Comparison of ENCODE assay signal across 12 cellular contexts in genomic region chr22:46107753-46108563, GRCh38. TPM values are rescaled to one million over a fixed set of nuclear protein-coding genes. Genes with fewer than 3 reads are reported as not detected.
A peak's percentile ranks its signal among the peaks of the same experiment; 100 is the strongest.
DNase-seq lines count a peak whose midpoint lies in the region; ATAC-seq, FAIRE-seq and TF ChIP-seq lines count a peak whose summit lies in the region.
"Had no signal": no experiment of that assay in that cellular context is flagged by ENCODE, and none has a peak within 500 bp of the region (broad histone marks: within the 10 kb centered on the region; RNA-seq: fewer than 3 reads in every experiment).

No MANE protein-coding gene starts in this region.

- no peak overlapping the region for H3K4me3 ChIP-seq in RWPE2 (ENCODE audit: severe bottlenecking)
- H3K4me3 ChIP-seq in esophagus squamous epithelium: no peak overlapping the region
- H3K4me3 ChIP-seq in upper lobe of right lung: no peak overlapping the region

- CTCF ChIA-PET in activated CD8-positive, alpha-beta memory T cell treated with anti-CD3 and anti-CD28 coated beads, Interleukin-2, amount 10 ng/mL, durations not matched to agents 7 days and 5 days (lab: Charles Lee): no interaction called here

- H3K27ac ChIP-seq in RWPE2 (ENCODE audit: poor library complexity, severe bottlenecking): peak overlapping the region; percentile 92
- peak overlapping the region; percentile 87 to 94 (median 92) for H3K27ac ChIP-seq in esophagus squamous epithelium
- peak overlapping the region; percentile 80 for H3K27ac ChIP-seq in upper lobe of right lung

- H3K36me3 ChIP-seq in RWPE2 (ENCODE audit: low read depth) (peaks cover 91% of the 10 kb centered on the region), esophagus squamous epithelium (peaks cover 11 to 82% (median 23%) of the 10 kb centered on the region in 3 donors), upper lobe of right lung (peaks cover 66% of the 10 kb centered on the region)

- DNase-seq in RWPE2 (ENCODE audit: low spot score) (no peak), esophagus squamous epithelium (lab: John Stamatoyannopoulos, UW) (no peak), myocyte (ENCODE audit: low read depth) (peak; percentile 26), upper lobe of right lung (no peak), D721Med (ENCODE audit: insufficient read length, low spot score) (no peak), HCEC 1CT (no peak)
- DNase-seq in activated CD8-positive, alpha-beta memory T cell treated with anti-CD3 and anti-CD28 coated beads, Interleukin-2, amount 10 ng/mL, durations not matched to agents 7 days and 5 days: no peak
- DNase-seq: activated T-cell treated with anti-CD3 and anti-CD28 coated beads, Interleukin-2, amount 50 U/mL, for 48 hours; cerebellar nuclear complex; KBM-7; stimulated activated CD4-positive, alpha-beta T cell treated with anti-CD3 and anti-CD28 coated beads, Interleukin-2, amount 100 ng/mL, for 24 hours had no signal

- peak in 1 of 4 donors; percentile 1 for TF ChIP-seq POLR2A in esophagus squamous epithelium (IDR thresholded peaks at IDR 0.05)

- 23 to 44% methylated on average over 4 to 6 of the region's 22 CpGs for WGBS in esophagus squamous epithelium, 2 donors

- H3K27ac Mint-ChIP-seq in activated CD8-positive, alpha-beta memory T cell treated with anti-CD3 and anti-CD28 coated beads, Interleukin-2, amount 10 ng/mL, durations not matched to agents 7 days and 5 days: no peak overlapping the region
- H3K27ac Mint-ChIP-seq: natural killer cell treated with Interleukin-12 subunit alpha and Interleukin-12 subunit beta and Interleukin-15 and Interleukin-18, amount 100 ng/mL, for 72 hours had no signal

- H3K9me3 Mint-ChIP-seq in activated CD8-positive, alpha-beta memory T cell treated with anti-CD3 and anti-CD28 coated beads, Interleukin-2, amount 10 ng/mL, durations not matched to agents 7 days and 5 days (ENCODE audit: low read depth): no peaks in the 10 kb centered on the region
- H3K9me3 Mint-ChIP-seq: natural killer cell treated with Interleukin-12 subunit alpha and Interleukin-12 subunit beta and Interleukin-15 and Interleukin-18, amount 100 ng/mL, for 72 hours had no signal

- ATAC-seq in RWPE2 (ENCODE audit: low read depth) (no peak), upper lobe of right lung (no peak)
- no peak for ATAC-seq in activated CD8-positive, alpha-beta memory T cell treated with anti-CD3 and anti-CD28 coated beads, Interleukin-2, amount 10 ng/mL, durations not matched to agents 7 days and 5 days
- ATAC-seq: natural killer cell treated with Interleukin-12 subunit alpha and Interleukin-12 subunit beta and Interleukin-15 and Interleukin-18, amount 100 ng/mL, for 72 hours had no signal

- no peaks in the 10 kb centered on the region for H3K36me3 Mint-ChIP-seq in activated CD8-positive, alpha-beta memory T cell treated with anti-CD3 and anti-CD28 coated beads, Interleukin-2, amount 10 ng/mL, durations not matched to agents 7 days and 5 days
- H3K36me3 Mint-ChIP-seq: natural killer cell treated with Interleukin-12 subunit alpha and Interleukin-12 subunit beta and Interleukin-15 and Interleukin-18, amount 100 ng/mL, for 72 hours had no signal

- TF ChIP-seq CTCF in RWPE2 (IDR thresholded peaks at IDR 0.05; ENCODE audit: poor library complexity, severe bottlenecking) (no peak), esophagus squamous epithelium (IDR thresholded peaks at IDR 0.05) (no peak), upper lobe of right lung (IDR thresholded peaks at IDR 0.05) (no peak), D721Med (IDR thresholded peaks at IDR 0.05; ENCODE audit: insufficient read depth, missing control alignments) (no peak)

- H3K4me3 Mint-ChIP-seq in activated CD8-positive, alpha-beta memory T cell treated with anti-CD3 and anti-CD28 coated beads, Interleukin-2, amount 10 ng/mL, durations not matched to agents 7 days and 5 days: no peak overlapping the region
- H3K4me3 Mint-ChIP-seq: natural killer cell treated with Interleukin-12 subunit alpha and Interleukin-12 subunit beta and Interleukin-15 and Interleukin-18, amount 100 ng/mL, for 72 hours had no signal

- no peaks in the 10 kb centered on the region for H3K4me1 Mint-ChIP-seq in activated CD8-positive, alpha-beta memory T cell treated with anti-CD3 and anti-CD28 coated beads, Interleukin-2, amount 10 ng/mL, durations not matched to agents 7 days and 5 days

- no peak for FAIRE-seq in D721Med (lab: Jason Lieb, UNC)

- no peaks in the 10 kb centered on the region for H3K27me3 ChIP-seq in RWPE2 (ENCODE audit: insufficient read depth, poor library complexity, severe bottlenecking)
- H3K27me3 ChIP-seq in esophagus squamous epithelium: no peaks in the 10 kb centered on the region
- no peaks in the 10 kb centered on the region for H3K27me3 ChIP-seq in upper lobe of right lung

- H3K27me3 Mint-ChIP-seq in activated CD8-positive, alpha-beta memory T cell treated with anti-CD3 and anti-CD28 coated beads, Interleukin-2, amount 10 ng/mL, durations not matched to agents 7 days and 5 days: no peaks in the 10 kb centered on the region
- H3K27me3 Mint-ChIP-seq: natural killer cell treated with Interleukin-12 subunit alpha and Interleukin-12 subunit beta and Interleukin-15 and Interleukin-18, amount 100 ng/mL, for 72 hours had no signal

- peaks cover 38% of the 10 kb centered on the region for H3K4me1 ChIP-seq in RWPE2 (ENCODE audit: insufficient read depth, poor library complexity, severe bottlenecking)
- H3K4me1 ChIP-seq in esophagus squamous epithelium: peaks cover 81 to 100% (median 97%) of the 10 kb centered on the region in 3 donors
- H3K4me1 ChIP-seq in upper lobe of right lung: peaks cover 78% of the 10 kb centered on the region

- intact Hi-C loops in esophagus squamous epithelium (cut with DNase I) (no loop called here), upper lobe of right lung (cut with DNase I) (no loop called here)

- H3K9me3 ChIP-seq in RWPE2 (ENCODE audit: severe bottlenecking) (no peaks in the 10 kb centered on the region), esophagus squamous epithelium (no peaks in the 10 kb centered on the region), upper lobe of right lung (no peaks in the 10 kb centered on the region)

RNA-seq across cellular contexts. Expression of gene PPARA, which starts 42.4 kb away (rescaled TPM):
- total RNA-seq in esophagus squamous epithelium (10 to 100 TPM in 2 of 4 donors, 1 to 10 TPM in 2; 7.7 to 18.5 (median 10.1) TPM), myocyte (17.5 and 26.3 TPM in 2 replicates), upper lobe of right lung (18.4 TPM)
- polyA plus RNA-seq in myocyte (2012): 7.7 TPM
- total RNA-seq in activated CD8-positive, alpha-beta memory T cell treated with anti-CD3 and anti-CD28 coated beads, Interleukin-2, amount 10 ng/mL, durations not matched to agents 7 days and 5 days: 10 to 100 TPM; 16.0 to 22.6 TPM
